In genomic region chr6:144217264-144217663, GRCh38 we compare ENCODE assay signal across 9 cellular contexts.
DNase-seq lines count a peak whose midpoint lies in the region; ATAC-seq and TF ChIP-seq lines count a peak whose summit lies in the region.
"Had no signal": no experiment of that assay in that cellular context is flagged by ENCODE, and none has a peak within 500 bp of the region (broad histone marks: within the 10 kb centered on the region; RNA-seq: fewer than 3 reads in every experiment).

No MANE protein-coding gene starts in this region.

- H3K18ac ChIP-seq in H9 (ENCODE audit: insufficient read length, low read depth, low read length) = no peak overlapping the region

- H3K4me1 ChIP-seq in H9 (ENCODE audit: insufficient read depth, low read length) (no peaks in the 10 kb centered on the region), skeletal muscle satellite cell (ENCODE audit: control insufficient read depth, insufficient read depth, low read length) (peaks cover 17% of the 10 kb centered on the region)

- DNase-seq in H9 (no peak), SK-MEL-5 (ENCODE audit: low read depth, low spot score) (peak; percentile 85), fibroblast of peridontal ligament (ENCODE audit: extremely low read depth) (peak; percentile 18), SKM-1 treated with dmso at 0.1 percent for 144 hours (lab: John Stamatoyannopoulos, UW; ENCODE audit: unreplicated experiment) (no peak), SIG-M5 (lab: John Stamatoyannopoulos, UW) (no peak)
- no peak for DNase-seq in central memory CD4-positive, alpha-beta T cell

- no peak overlapping the region for H3K14ac ChIP-seq in H9 (ENCODE audit: insufficient read depth, low read length)

- no peak overlapping the region for H4K5ac ChIP-seq in H9 (ENCODE audit: insufficient read length, low read depth, low read length)

- in situ Hi-C loops in SK-MEL-5 (cut with HindIII; ENCODE audit: low pct_unique_long_range_greater_than_20kb, low sequenced_read_pairs) = no loop called here

- no peak overlapping the region for H2BK15ac ChIP-seq in H9 (ENCODE audit: low read depth, low read length)

- H3K4ac ChIP-seq in H9 (ENCODE audit: low read depth, low read length) = no peak overlapping the region

- peaks cover 0 to 7% (median 1%) of the 10 kb centered on the region in 3 experiments; a peak in 5 of 7 replicates for H3K36me3 Mint-ChIP-seq in H9 (ENCODE audit: insufficient read depth in 1 of 3, low read depth in 3 of 3)

- H3K9me3 ChIP-seq in H9 (ENCODE audit: control insufficient read depth, low read depth, low read length) (no peaks in the 10 kb centered on the region), skeletal muscle satellite cell (replicated peaks; ENCODE audit: low read length) (no peaks in the 10 kb centered on the region)
- H3K9me3 ChIP-seq: pancreas had no signal

- no peak overlapping the region for H3K23ac ChIP-seq in H9 (ENCODE audit: insufficient read length, low read depth, low read length)

- H3T11ph ChIP-seq in H9 (ENCODE audit: low read length) = no peak overlapping the region

- no peak overlapping the region for H3K27ac ChIP-seq in H9 (ENCODE audit: insufficient read length, low read depth, low read length)

- no peak overlapping the region for H3K56ac ChIP-seq in H9 (ENCODE audit: insufficient read length, low read depth, low read length)

- WGBS in H9 (ENCODE audit: extremely low coverage, insufficient read length, low lambda C conversion rate) = no CpG with 5 or more reads among the region's 11 CpGs

- H2AFZ ChIP-seq in H9 (ENCODE audit: low read length) = no peak overlapping the region

- H4K91ac ChIP-seq in H9 (ENCODE audit: insufficient read length, low read depth, low read length) = no peak overlapping the region

- no peak for TF ChIP-seq CTCF in H9 (conservative IDR thresholded peaks at IDR 0.05)

- no peaks in the 10 kb centered on the region for H3K36me3 ChIP-seq in skeletal muscle satellite cell (ENCODE audit: insufficient read depth, low read length)
- H3K36me3 ChIP-seq: pancreas had no signal

- peak overlapping the region; percentile 59 for H3K4me3 ChIP-seq in skeletal muscle satellite cell (ENCODE audit: low read length)

- no peaks in the 10 kb centered on the region for H4K20me1 ChIP-seq in H9 (ENCODE audit: control insufficient read depth, insufficient read depth, insufficient read length)

- no peak for ATAC-seq in HG02938 (IDR thresholded peaks at IDR 0.05; ENCODE audit: unreplicated experiment)

- no peak overlapping the region; a peak in 1 of 7 replicates for H3K27ac Mint-ChIP-seq in H9

- no peak overlapping the region for H2BK120ac ChIP-seq in H9 (ENCODE audit: low read depth, low read length, poor library complexity, severe bottlenecking)

- no peak overlapping the region for H2BK12ac ChIP-seq in H9 (ENCODE audit: insufficient read length, low read depth, low read length)

- H3K23me2 ChIP-seq in H9 (ENCODE audit: insufficient read length, low read depth, low read length, poor library complexity, severe bottlenecking) = no peaks in the 10 kb centered on the region

- no peak overlapping the region for H3K9ac ChIP-seq in H9 (ENCODE audit: extremely low read depth, insufficient read length, low read length)
- H3K9ac ChIP-seq in skeletal muscle satellite cell (ENCODE audit: low read depth, low read length) = peak overlapping the region; percentile 81

- no peak overlapping the region for H2BK5ac ChIP-seq in H9 (ENCODE audit: insufficient read length, low read length)

- H2AK5ac ChIP-seq in H9 (ENCODE audit: insufficient read length, low read length) = no peak overlapping the region

- H3K27me3 Mint-ChIP-seq in H9 (ENCODE audit: low read depth) = peaks cover 15% of the 10 kb centered on the region

- H3K4me1 Mint-ChIP-seq in H9 = peaks cover 16 to 17% of the 10 kb centered on the region in 2 experiments

- H3K27me3 ChIP-seq in H9 (ENCODE audit: insufficient read depth, low read length) = no peaks in the 10 kb centered on the region
- H3K27me3 ChIP-seq in skeletal muscle satellite cell (ENCODE audit: control insufficient read depth, insufficient read depth, low read length) = no peaks in the 10 kb centered on the region
- H3K27me3 ChIP-seq: pancreas had no signal

- no peak overlapping the region for H4K8ac ChIP-seq in H9 (replicated peaks; ENCODE audit: insufficient read length, low read depth, low read length)

- H3K4me2 ChIP-seq in H9 (ENCODE audit: insufficient read depth, insufficient read length, low read length) = no peak overlapping the region
- H3K4me2 ChIP-seq in skeletal muscle satellite cell (ENCODE audit: low read length) = peak overlapping the region; percentile 87

- H3K79me2 ChIP-seq in H9 (ENCODE audit: insufficient read depth, low read length) = no peaks in the 10 kb centered on the region

- H3K9me3 Mint-ChIP-seq in H9 = peaks cover 4 to 11% of the 10 kb centered on the region in 2 experiments; a peak in 4 of 5 replicates

- H3K79me1 ChIP-seq in H9 (ENCODE audit: insufficient read depth, low read depth, low read length, poor library complexity, severe bottlenecking) = no peaks in the 10 kb centered on the region

- H2BK20ac ChIP-seq in H9 (ENCODE audit: low read depth, low read length, poor library complexity, severe bottlenecking) = no peak overlapping the region

- H3K4me3 Mint-ChIP-seq in H9 = peak overlapping the region; percentile 74 to 80

Comparison
In these comparisons a context has a peak if more than half of its experiments do, and no peak if none do; other contexts are left out.
1. DNase-seq: peak in SK-MEL-5 (single experiment) and fibroblast of peridontal ligament (single experiment); none in H9 (single experiment), SKM-1 treated with dmso at 0.1 percent for 144 hours (single experiment), SIG-M5 (single experiment) and central memory CD4-positive, alpha-beta T cell (single experiment).